20 cellular contexts compared by ENCODE assay signal in the genomic region with DNA sequence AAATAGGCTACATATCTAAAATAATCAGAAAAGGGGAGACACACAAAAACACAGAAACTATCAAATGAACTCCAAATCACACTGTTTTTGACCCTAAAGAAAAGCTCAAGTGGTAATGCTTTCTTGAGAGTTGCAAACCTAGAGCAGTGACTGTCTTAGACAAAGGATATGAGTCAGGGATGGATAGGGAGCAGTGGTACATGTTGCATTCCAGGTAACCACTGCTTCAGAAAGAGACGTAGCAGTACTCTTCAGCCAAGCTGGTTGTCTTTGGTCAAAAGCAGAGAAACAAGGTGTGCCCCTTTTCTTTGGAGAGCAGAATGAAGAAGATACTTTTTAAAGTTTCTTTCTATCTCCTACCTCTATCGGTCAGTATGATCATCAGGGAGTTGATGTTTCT.
DNase-seq lines count a peak whose midpoint lies in the region; TF ChIP-seq lines count a peak whose summit lies in the region.
"Had no signal": no experiment of that assay in that cellular context is flagged by ENCODE, and none has a peak within 500 bp of the region (broad histone marks: within the 10 kb centered on the region; RNA-seq: fewer than 3 reads in every experiment).

No MANE protein-coding gene starts in this region.

- no peak overlapping the region for H3K9ac ChIP-seq in GM23248
- H3K9ac ChIP-seq: SK-N-SH had no signal

- CTCF ChIA-PET in RWPE1 (lab: Yijun Ruan, JAX) = no interaction called here

- in situ Hi-C loops in GM23248 (cut with MboI) = no loop called here

- H3K9me2 ChIP-seq in GM23248 (ENCODE audit: insufficient read depth) = no peaks in the 10 kb centered on the region
- H3K9me2 ChIP-seq: SK-N-SH had no signal

- H3K36me3 ChIP-seq in GM23248 (ENCODE audit: low read depth) = no peaks in the 10 kb centered on the region

- DNase-seq in HS-5 (ENCODE audit: low read depth) (peak; percentile 18), RWPE1 (ENCODE audit: low spot score) (peak; percentile 20), glomerular visceral epithelial cell (ENCODE audit: extremely low spot score) (peak; percentile 36), GM23248 (no peak), coronary artery (ENCODE audit: low spot score) (no peak), ecto neural progenitor cell (ENCODE audit: low spot score) (no peak)
- no peak for DNase-seq in stimulated activated CD4-positive, alpha-beta T cell treated with anti-CD3 and anti-CD28 coated beads, Interleukin-4, amount 100 ng/mL, for 4 hours
- DNase-seq: C1 segment of cervical spinal cord; Caco-2; CD4-positive, alpha-beta memory T cell; GOT3; HCEC 1CT; MM.1S; NCI-H2029; NCI-H446; NCI-H524 treated with DMSO at 0.1 percent for 48 hours; NCI-H82; NK-92 treated with Interleukin-12 subunit alpha and Interleukin-12 subunit beta, amount 100 ng/mL, for 24 hours; SK-N-SH had no signal

- no peaks in the 10 kb centered on the region for H3K4me1 ChIP-seq in GM23248 (ENCODE audit: insufficient read depth)
- H3K4me1 ChIP-seq: Caco-2 had no signal

- H3F3A ChIP-seq in GM23248 (ENCODE audit: insufficient read depth) = no peaks in the 10 kb centered on the region

- no peaks in the 10 kb centered on the region for H3K9me3 ChIP-seq in GM23248 (ENCODE audit: low read depth)
- H3K9me3 ChIP-seq: Caco-2, SK-N-SH had no signal

- no peak overlapping the region for H3K4me2 ChIP-seq in GM23248 (ENCODE audit: unreplicated experiment)
- H3K4me2 ChIP-seq: SK-N-SH had no signal

- no peak overlapping the region for H2AFZ ChIP-seq in GM23248

- POLR2A ChIA-PET in RWPE1 (lab: Yijun Ruan, JAX; ENCODE audit: low non-redundant PET) = no interaction called here

- H3K79me2 ChIP-seq in GM23248 (ENCODE audit: insufficient read depth) = no peaks in the 10 kb centered on the region

- no peaks in the 10 kb centered on the region for H3K27me3 ChIP-seq in GM23248 (replicated peaks; ENCODE audit: insufficient read depth)

- no peak for TF ChIP-seq CTCF in RWPE1 (conservative IDR thresholded peaks at IDR 0.05; ENCODE audit: low read depth)
- no peak for TF ChIP-seq CTCF in coronary artery (IDR thresholded peaks at IDR 0.05)

- 24 to 43% methylated on average over 2 of the region's 2 CpGs for WGBS in GM23248 (ENCODE audit: low coverage in 1 of 2, low lambda C conversion rate in 2 of 2, missing lambda C conversion rate in 2 of 2), 2 experiments

- H3K27ac ChIP-seq in RWPE1 = no peak overlapping the region
- H3K27ac ChIP-seq in GM23248 = no peak overlapping the region
- H3K27ac ChIP-seq in coronary artery = no peak overlapping the region

- no peak overlapping the region for H3K4me3 ChIP-seq in GM23248
- no peak overlapping the region for H3K4me3 ChIP-seq in coronary artery
- H3K4me3 ChIP-seq: K562 had no signal

- H4K20me1 ChIP-seq in GM23248 (ENCODE audit: insufficient read depth) = no peaks in the 10 kb centered on the region

Comparison
In these comparisons a context has a peak if more than half of its experiments do, and no peak if none do; other contexts are left out.
1. DNase-seq: peak in HS-5 (single experiment), RWPE1 (single experiment) and glomerular visceral epithelial cell (single experiment); none in GM23248 (single experiment), coronary artery (single experiment), stimulated activated CD4-positive, alpha-beta T cell treated with anti-CD3 and anti-CD28 coated beads, Interleukin-4, amount 100 ng/mL, for 4 hours (0 of 2) and ecto neural progenitor cell (single experiment).